Comparison of ENCODE assay signal across 8 cellular contexts in genomic region chr21:39727401-39728120, GRCh38. TPM values are rescaled to one million over a fixed set of nuclear protein-coding genes. Genes with fewer than 3 reads are reported as not detected.
"Had no signal": no experiment of that assay in that cellular context is flagged by ENCODE, and none has a peak within 500 bp of the region (broad histone marks: within the 10 kb centered on the region; RNA-seq: fewer than 3 reads in every experiment).

No MANE protein-coding gene starts in this region.

- H3K4me3 ChIP-seq: GM23248, GM23338, HAP-1 had no signal

- H3K9ac ChIP-seq: GM23248 had no signal

- H3K27ac ChIP-seq: GM23248 had no signal

- H2AFZ ChIP-seq: GM23248, GM23338 had no signal

- DNase-seq: GM23248, GOT3, H7, H9, HCEC 1CT, HFFc6 had no signal

- H3K4me1 ChIP-seq: HAP-1 had no signal

- H3K9me3 ChIP-seq: HAP-1 had no signal

- H3K36me3 ChIP-seq: HAP-1 had no signal

- H3K4me2 ChIP-seq: GM23338 had no signal

RNA-seq across cellular contexts. Expression of gene IGSF5, which starts 17.4 kb away (rescaled TPM):
- polyA plus RNA-seq: GM23248 had no signal
